ENCODE assay signal across 17 cellular contexts in the genomic region with DNA sequence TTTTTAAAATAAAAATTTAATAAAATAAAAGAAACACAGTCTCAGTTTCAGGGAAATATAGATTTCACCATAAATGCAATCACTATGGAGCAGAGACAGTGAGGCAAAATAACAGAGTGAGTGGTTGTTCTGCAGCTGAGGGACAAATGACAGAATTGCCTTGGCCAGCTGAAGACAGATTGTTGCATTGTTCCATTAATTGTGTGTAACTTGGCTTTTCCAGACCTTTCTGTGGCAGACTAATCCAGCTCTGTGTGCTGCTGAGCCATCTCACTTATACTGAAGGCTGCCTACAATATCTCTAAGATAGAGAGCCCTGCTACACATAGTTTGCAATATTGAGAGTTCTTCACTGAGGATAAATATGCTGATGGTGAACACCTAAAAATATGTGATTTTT. TPM values are rescaled to one million over a fixed set of nuclear protein-coding genes. Genes with fewer than 3 reads are reported as not detected.
A peak's percentile ranks its signal among the peaks of the same experiment; 100 is the strongest.
DNase-seq lines count a peak whose midpoint lies in the region; TF ChIP-seq lines count a peak whose summit lies in the region.
"Had no signal": no experiment of that assay in that cellular context is flagged by ENCODE, and none has a peak within 500 bp of the region (broad histone marks: within the 10 kb centered on the region; RNA-seq: fewer than 3 reads in every experiment).

No MANE protein-coding gene starts in this region.

- H3K4me3 Mint-ChIP-seq in H9, result no peak overlapping the region
- H3K4me3 Mint-ChIP-seq: B cell; CD4-positive, alpha-beta T cell had no signal

- H3K9ac ChIP-seq in H9 (ENCODE audit: extremely low read depth, insufficient read length, low read length), result no peak overlapping the region

- H2BK15ac ChIP-seq in H9 (ENCODE audit: low read depth, low read length), result no peak overlapping the region

- no peak overlapping the region for H3K4me2 ChIP-seq in H9 (ENCODE audit: insufficient read depth, insufficient read length, low read length)

- H3K18ac ChIP-seq in H9 (ENCODE audit: insufficient read length, low read depth, low read length), result no peak overlapping the region

- no peak overlapping the region for H4K5ac ChIP-seq in H9 (ENCODE audit: insufficient read length, low read depth, low read length)

- peaks cover 6 to 11% of the 10 kb centered on the region in 2 experiments for H3K4me1 Mint-ChIP-seq in H9
- H3K4me1 Mint-ChIP-seq: B cell had no signal

- H3K36me3 Mint-ChIP-seq in H9 (ENCODE audit: insufficient read depth in 1 of 3, low read depth in 3 of 3), result no peaks in the 10 kb centered on the region

- H3K14ac ChIP-seq in H9 (ENCODE audit: insufficient read depth, low read length), result no peak overlapping the region

- H3K4ac ChIP-seq in H9 (ENCODE audit: low read depth, low read length), result no peak overlapping the region

- no peaks in the 10 kb centered on the region for H4K20me1 ChIP-seq in H9 (ENCODE audit: control insufficient read depth, insufficient read depth, insufficient read length)

- H3K27me3 Mint-ChIP-seq in H9 (ENCODE audit: low read depth), result no peaks in the 10 kb centered on the region; the same call in 1 of the 2 replicates
- H3K27me3 Mint-ChIP-seq: B cell had no signal

- H3K27ac ChIP-seq in H9 (ENCODE audit: insufficient read length, low read depth, low read length), result no peak overlapping the region

- H2BK5ac ChIP-seq in H9 (ENCODE audit: insufficient read length, low read length), result no peak overlapping the region

- no peak overlapping the region for H2AFZ ChIP-seq in H9 (ENCODE audit: low read length)

- H3K4me3 ChIP-seq in foreskin fibroblast (ENCODE audit: low read depth in 1 of 2, low read length in 2 of 2), result no peak overlapping the region
- H3K4me3 ChIP-seq: GM12878 had no signal

- H3K23ac ChIP-seq in H9 (ENCODE audit: insufficient read length, low read depth, low read length), result no peak overlapping the region

- no peak overlapping the region for H3T11ph ChIP-seq in H9 (ENCODE audit: low read length)

- H3K56ac ChIP-seq in H9 (ENCODE audit: insufficient read length, low read depth, low read length), result no peak overlapping the region

- no peak overlapping the region for H4K8ac ChIP-seq in H9 (replicated peaks; ENCODE audit: insufficient read length, low read depth, low read length)

- no peaks in the 10 kb centered on the region for H3K4me1 ChIP-seq in H9 (ENCODE audit: insufficient read depth, low read length)

- H2BK12ac ChIP-seq in H9 (ENCODE audit: insufficient read length, low read depth, low read length), result no peak overlapping the region

- H2AK5ac ChIP-seq in H9 (ENCODE audit: insufficient read length, low read length), result no peak overlapping the region

- no peaks in the 10 kb centered on the region for H3K9me3 ChIP-seq in H9 (ENCODE audit: control insufficient read depth, low read depth, low read length)

- H2BK20ac ChIP-seq in H9 (ENCODE audit: low read depth, low read length, poor library complexity, severe bottlenecking), result no peak overlapping the region

- no peak overlapping the region for H4K91ac ChIP-seq in H9 (ENCODE audit: insufficient read length, low read depth, low read length)

- TF ChIP-seq CTCF in H9 (conservative IDR thresholded peaks at IDR 0.05), result no peak
- no peak for TF ChIP-seq CTCF in foreskin fibroblast (IDR thresholded peaks at IDR 0.05; ENCODE audit: low read depth, low read length)

- H3K27me3 ChIP-seq in H9 (ENCODE audit: insufficient read depth, low read length), result no peaks in the 10 kb centered on the region

- H3K27ac Mint-ChIP-seq in H9, result no peak overlapping the region
- H3K27ac Mint-ChIP-seq: B cell; CD4-positive, alpha-beta T cell had no signal

- no peaks in the 10 kb centered on the region; a peak in 1 of 5 replicates for H3K9me3 Mint-ChIP-seq in H9

- H3K23me2 ChIP-seq in H9 (ENCODE audit: insufficient read length, low read depth, low read length, poor library complexity, severe bottlenecking), result no peaks in the 10 kb centered on the region

- in situ Hi-C loops in G401 (cut with HindIII; ENCODE audit: low sequenced_read_pairs), result no loop called here

- no peaks in the 10 kb centered on the region for H3K79me1 ChIP-seq in H9 (ENCODE audit: insufficient read depth, low read depth, low read length, poor library complexity, severe bottlenecking)

- H3K79me2 ChIP-seq in H9 (ENCODE audit: insufficient read depth, low read length), result no peaks in the 10 kb centered on the region

- H2BK120ac ChIP-seq in H9 (ENCODE audit: low read depth, low read length, poor library complexity, severe bottlenecking), result no peak overlapping the region

- DNase-seq in NCI-H82 (lab: John Stamatoyannopoulos, UW) (peak; percentile 38), NCI-H82 treated with DMSO at 0.1 percent for 48 hours (lab: John Stamatoyannopoulos, UW; ENCODE audit: unreplicated experiment) (no peak), NCI-H69 (lab: John Stamatoyannopoulos, UW) (peak; percentile 39), medulla oblongata (ENCODE audit: extremely low spot score) (peak; percentile 92), superior temporal gyrus (ENCODE audit: extremely low spot score) (peak; percentile 83), H9 (no peak), foreskin fibroblast (no peak), G401 (ENCODE audit: low spot score) (no peak)
- DNase-seq: ACHN; Calu3; CD4-positive, alpha-beta T cell; DMS 273 treated with DMSO at 0.1 percent for 48 hours; IMR-90 had no signal

RNA-seq across cellular contexts. Expression of gene LRRTM1, which starts 11.5 kb away (rescaled TPM):
- total RNA-seq in H9 (2021), result 1.1 and 1.2 TPM in 2 replicates
- 0.07 TPM in 1 of 2 replicates, not detected in the other for total RNA-seq in G401 (2014; rRNA removed; shearing (Covaris generic))
- total RNA-seq: A172; B cell; Calu3; CD4-positive, alpha-beta T cell; Daoy; GM12878; IMR-90 had no signal

Comparison
In these comparisons a context has a peak if more than half of its experiments do, and no peak if none do; other contexts are left out.
1. DNase-seq: peak in NCI-H82 (single experiment), NCI-H69 (single experiment), medulla oblongata (single experiment) and superior temporal gyrus (single experiment); none in NCI-H82 treated with DMSO at 0.1 percent for 48 hours (single experiment), H9 (single experiment), foreskin fibroblast (0 of 2) and G401 (single experiment).